8 cellular contexts compared by ENCODE assay signal in the genomic region with DNA sequence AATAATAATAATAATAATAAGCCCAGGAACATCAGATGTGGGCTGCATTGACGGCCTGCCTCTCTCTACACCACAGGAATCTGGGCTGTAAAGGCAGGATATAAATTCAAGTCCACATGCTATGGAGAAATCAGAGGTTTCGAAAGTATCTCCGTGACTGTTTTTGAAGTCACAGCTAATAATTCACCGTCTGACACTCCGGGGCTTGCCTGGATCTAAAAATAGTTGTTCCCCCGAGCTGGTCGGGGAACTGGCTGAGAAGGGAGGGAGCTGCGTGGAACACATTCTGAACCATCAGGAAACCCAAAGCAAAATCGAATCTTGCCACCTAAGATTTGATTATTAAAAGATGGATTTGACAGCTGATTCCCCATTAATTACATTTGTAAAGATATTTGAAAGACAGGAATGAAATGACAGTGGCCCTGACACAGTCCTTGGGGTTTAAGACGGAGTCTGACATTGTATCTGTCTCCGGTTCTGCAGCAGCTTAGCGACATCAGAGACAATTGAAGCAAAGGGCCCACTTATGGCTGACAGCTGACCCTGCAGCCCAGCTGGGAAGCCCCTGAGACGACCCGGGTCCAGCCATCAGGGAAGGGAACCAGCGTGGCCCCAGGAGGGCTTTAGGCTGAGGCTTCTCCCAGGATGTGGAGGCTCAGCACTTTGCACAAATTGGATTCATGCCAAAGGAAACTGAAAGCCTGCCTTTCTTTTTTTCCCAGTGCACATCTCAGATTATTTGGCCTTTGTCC. TPM values are rescaled to one million over a fixed set of nuclear protein-coding genes. Genes with fewer than 3 reads are reported as not detected.
A peak's percentile ranks its signal among the peaks of the same experiment; 100 is the strongest.
DNase-seq lines count a peak whose midpoint lies in the region; ATAC-seq and TF ChIP-seq lines count a peak whose summit lies in the region.

No MANE protein-coding gene starts in this region.

- peak; percentile 51 for ATAC-seq in HG02840 (IDR thresholded peaks at IDR 0.05; ENCODE audit: low FRiP score, unreplicated experiment)
- no peak for ATAC-seq in HG03280 (IDR thresholded peaks at IDR 0.05; ENCODE audit: unreplicated experiment)

- TF ChIP-seq CTCF in cardiac fibroblast (IDR thresholded peaks at IDR 0.05; ENCODE audit: low read depth, low read length) (no peak), mesothelial cell of epicardium (IDR thresholded peaks at IDR 0.05; ENCODE audit: unreplicated experiment) (no peak)

- H3K27ac Mint-ChIP-seq in mesothelial cell of epicardium = peak overlapping the region; percentile 75

- peaks cover 40% of the 10 kb centered on the region for H3K4me1 Mint-ChIP-seq in mesothelial cell of epicardium

- DNase-seq in Ammon's horn (ENCODE audit: low spot score) (peak; percentile 57), cardiac fibroblast (ENCODE audit: low read depth in 2 of 2) (peak; percentile 80 to 89), mesothelial cell of epicardium (ENCODE audit: low spot score in 2 of 2, unreplicated experiment in 2 of 2) (peak in 1 of 2 experiments; percentile 48), UCSD-AML1 (lab: John Stamatoyannopoulos, UW; ENCODE audit: unreplicated experiment) (no peak)
- no peak for DNase-seq in activated naive CD4-positive, alpha-beta T cell treated with Interleukin-2 at 50 U/mL for 16 hours
- no peak for DNase-seq in activated naive CD4-positive, alpha-beta T cell (lab: John Stamatoyannopoulos, UW)

- H3K9me3 Mint-ChIP-seq in mesothelial cell of epicardium = no peaks in the 10 kb centered on the region

- no peaks in the 10 kb centered on the region for H3K36me3 Mint-ChIP-seq in mesothelial cell of epicardium

- H3K4me3 ChIP-seq in cardiac fibroblast (replicated peaks in 1 of 2; ENCODE audit: low read depth in 2 of 2, low read length in 2 of 2) = peak overlapping the region in 1 of 2 donors; percentile 7

- H3K4me3 Mint-ChIP-seq in mesothelial cell of epicardium = peak overlapping the region; percentile 52

- no peaks in the 10 kb centered on the region for H3K27me3 Mint-ChIP-seq in mesothelial cell of epicardium (ENCODE audit: low read depth)

RNA-seq across cellular contexts. Expression of a gene that starts 35.2 kb away (rescaled TPM):
- total RNA-seq in mesothelial cell of epicardium = 99.1 to 117 TPM (median 106 TPM) in 3 replicates

Comparison
In these comparisons a context has a peak if more than half of its experiments do, and no peak if none do; other contexts are left out.
1. DNase-seq: peak in Ammon's horn (single experiment) and cardiac fibroblast (2 of 2); none in UCSD-AML1 (single experiment), activated naive CD4-positive, alpha-beta T cell treated with Interleukin-2 at 50 U/mL for 16 hours (single experiment) and activated naive CD4-positive, alpha-beta T cell (0 of 4).